In the genomic region with DNA sequence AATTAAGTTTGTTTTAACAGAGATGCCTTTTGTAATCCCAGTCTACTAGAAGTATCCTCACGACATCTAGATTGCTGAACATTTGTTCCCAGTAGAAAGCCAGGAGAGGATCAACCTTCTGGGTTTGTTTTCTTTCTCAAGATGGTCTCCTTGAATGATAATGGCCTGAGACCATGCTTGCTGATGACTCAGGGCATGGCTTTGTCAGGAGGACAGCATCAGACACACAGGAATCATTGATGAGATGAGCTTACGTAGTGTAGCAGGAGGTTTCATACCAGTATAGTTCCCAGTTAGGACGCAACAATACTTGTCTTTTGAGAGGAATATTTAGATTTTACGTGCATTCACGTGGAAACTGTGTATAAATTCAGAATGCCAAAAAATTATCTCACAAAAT, we compare ENCODE assay signal across 20 cellular contexts.
"Had no signal": no experiment of that assay in that cellular context is flagged by ENCODE, and none has a peak within 500 bp of the region (broad histone marks: within the 10 kb centered on the region; RNA-seq: fewer than 3 reads in every experiment).

No MANE protein-coding gene starts in this region.

- DNase-seq: activated CD4-positive, CD25-positive, alpha-beta regulatory T cell treated with anti-CD3 and anti-CD28 coated beads, Interleukin-2, amount 50 U/mL, for 72 hours; activated CD8-positive, alpha-beta memory T cell treated with anti-CD3 and anti-CD28 coated beads for 24 hours; activated CD8-positive, alpha-beta memory T cell treated with anti-CD3 and anti-CD28 coated beads, Interleukin-2, amount 50 U/mL, for 48 hours; activated effector memory CD4-positive, alpha-beta T cell treated with Interleukin-2 at 50 U/mL for 16 hours; activated naive CD4-positive, alpha-beta T cell treated with anti-CD3 and anti-CD28 coated beads, Interleukin-2, amount 10 ng/mL, durations not matched to agents 7 days and 5 days; activated naive CD8-positive, alpha-beta T cell treated with anti-CD3 and anti-CD28 coated beads, Interleukin-2, amount 50 U/mL, for 24 hours; activated T-cell treated with anti-CD3 and anti-CD28 coated beads, Interleukin-2, amount 50 U/mL, for 48 hours; gastrocnemius medialis; heart left ventricle; left ventricle myocardium superior; mesendoderm; natural killer cell; sigmoid colon; stimulated activated CD4-positive, alpha-beta T cell treated with anti-CD3 and anti-CD28 coated beads, Interleukin-4, amount 100 ng/mL, for 24 hours; stomach; T-helper 1 cell; T-helper 9 cell; testis had no signal

- H3K4me3 ChIP-seq: gastrocnemius medialis, heart left ventricle, sigmoid colon, stomach, testis had no signal

- H3K27me3 ChIP-seq: gastrocnemius medialis, heart left ventricle, neutrophil, sigmoid colon, stomach, testis had no signal

- ATAC-seq: activated naive CD8-positive, alpha-beta T cell treated with anti-CD3 and anti-CD28 coated beads, Interleukin-2, amount 50 U/mL, for 24 hours; gastrocnemius medialis; heart left ventricle; left ventricle myocardium superior; natural killer cell; stimulated activated effector memory CD8-positive, alpha-beta T cell treated with anti-CD3 and anti-CD28 coated beads, Interleukin-12 subunit alpha, Interleukin-12 subunit beta, amount 100 ng/mL, for 72 hours had no signal

- H3K27ac ChIP-seq: gastrocnemius medialis, heart left ventricle, neutrophil, sigmoid colon, stomach, testis had no signal
